25 cellular contexts compared by ENCODE assay signal in the genomic region with DNA sequence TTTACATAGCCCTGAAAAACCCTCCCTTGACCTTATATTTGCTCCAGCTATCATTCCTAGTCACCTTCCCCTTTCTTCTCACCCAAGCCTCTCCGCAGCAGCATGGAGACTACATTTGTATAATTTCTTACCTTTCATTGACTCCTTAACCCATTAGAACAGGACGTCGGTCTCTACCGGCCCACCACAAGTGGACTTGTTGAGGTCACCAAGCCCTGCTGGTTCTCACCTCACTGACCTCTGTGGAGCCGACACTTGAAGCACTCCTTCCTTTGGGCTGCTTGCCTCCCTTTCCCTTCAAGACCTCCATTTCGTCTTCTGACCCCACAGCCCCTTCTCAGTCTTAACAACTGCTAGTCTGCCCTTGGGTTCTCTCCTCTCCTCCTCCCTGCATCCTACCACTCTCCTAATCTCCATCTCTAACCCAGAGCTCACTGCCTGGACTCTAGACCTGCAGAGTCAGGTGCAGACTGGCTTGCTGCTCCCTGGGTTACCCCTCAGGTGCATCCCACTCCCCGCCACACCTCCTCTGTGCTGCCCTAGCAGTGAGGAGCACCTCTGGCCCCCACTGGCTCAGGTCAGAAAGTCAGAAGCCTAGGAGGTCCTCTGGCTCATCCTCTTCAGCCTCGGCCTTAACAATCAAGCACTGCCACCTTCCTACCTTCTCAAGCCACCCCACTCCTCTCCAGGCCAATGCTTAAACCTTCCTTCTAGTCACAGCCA. TPM values are rescaled to one million over a fixed set of nuclear protein-coding genes. Genes with fewer than 3 reads are reported as not detected.
DNase-seq lines count a peak whose midpoint lies in the region; ATAC-seq and TF ChIP-seq lines count a peak whose summit lies in the region.
"Had no signal": no experiment of that assay in that cellular context is flagged by ENCODE, and none has a peak within 500 bp of the region (broad histone marks: within the 10 kb centered on the region; RNA-seq: fewer than 3 reads in every experiment).

No MANE protein-coding gene starts in this region.

- H3K9me3 Mint-ChIP-seq in activated naive CD4-positive, alpha-beta T cell treated with anti-CD3 and anti-CD28 coated beads, Interleukin-2, amount 50 U/mL, for 72 hours = no peaks in the 10 kb centered on the region
- peaks cover 7% of the 10 kb centered on the region for H3K9me3 Mint-ChIP-seq in glutamatergic neuron (ENCODE audit: unreplicated experiment)

- DNase-seq in activated naive CD4-positive, alpha-beta T cell treated with anti-CD3 and anti-CD28 coated beads, Interleukin-2, amount 50 U/mL, for 72 hours (ENCODE audit: low spot score in 2 of 2) = no peak
- no peak for DNase-seq in activated naive CD4-positive, alpha-beta T cell (lab: John Stamatoyannopoulos, UW)
- DNase-seq in T-helper 17 cell = no peak
- no peak for DNase-seq in glutamatergic neuron
- DNase-seq in spleen = peak; percentile 51
- DNase-seq in NCI-H226 = no peak
- DNase-seq in 8988T = no peak
- DNase-seq: CD4-positive, CD25-positive, alpha-beta regulatory T cell; COR-L47; GOT3; IMR-90; KG1; MG63; NCI-H1417; NCI-H1694 treated with DMSO at 0.1 percent for 48 hours; NCI-H2081; NCI-H2227 treated with DMSO at 0.1 percent for 48 hours; NCI-H510A; NCI-H69; RPMI8226; SHP77 had no signal

- H3K4me3 Mint-ChIP-seq in T-helper 17 cell (no peak overlapping the region), glutamatergic neuron (ENCODE audit: unreplicated experiment) (no peak overlapping the region)

- H3K27me3 ChIP-seq in spleen (replicated peaks in 1 of 7) = no peaks in the 10 kb centered on the region
- H3K27me3 ChIP-seq: BLaER1, MG63 had no signal

- intact Hi-C loops in spleen (cut with DNase I; ENCODE audit: low total_unique reads) = no loop called here

- H3K4me3 ChIP-seq in spleen = no peak overlapping the region
- H3K4me3 ChIP-seq: BLaER1, GM12878, HAP-1, MG63 had no signal

- H3K4me1 Mint-ChIP-seq in T-helper 17 cell (peaks cover 19% of the 10 kb centered on the region), glutamatergic neuron (ENCODE audit: low read depth, unreplicated experiment) (peaks cover 9% of the 10 kb centered on the region)

- no peak for ATAC-seq in activated naive CD4-positive, alpha-beta T cell treated with anti-CD3 and anti-CD28 coated beads, Interleukin-2, amount 50 U/mL, for 72 hours
- ATAC-seq in T-helper 17 cell (no peak), HG03196 (IDR thresholded peaks at IDR 0.05; ENCODE audit: unreplicated experiment) (no peak)
- ATAC-seq: GM12878 had no signal

- H3K27me3 Mint-ChIP-seq in T-helper 17 cell (no peaks in the 10 kb centered on the region), glutamatergic neuron (ENCODE audit: unreplicated experiment) (peaks cover 18% of the 10 kb centered on the region)
- H3K27me3 Mint-ChIP-seq: CD4-positive, CD25-positive, alpha-beta regulatory T cell had no signal

- TF ChIP-seq POLR2A in spleen (IDR thresholded peaks at IDR 0.05) = no peak

- H3K36me3 ChIP-seq in spleen = peaks cover 0 to 75% (median 6%) of the 10 kb centered on the region in 6 donors
- H3K36me3 ChIP-seq: HAP-1 had no signal

- H3K27ac Mint-ChIP-seq in activated naive CD4-positive, alpha-beta T cell treated with anti-CD3 and anti-CD28 coated beads, Interleukin-2, amount 50 U/mL, for 72 hours = peak overlapping the region; percentile 3 to 25
- peak overlapping the region; percentile 82 for H3K27ac Mint-ChIP-seq in T-helper 17 cell
- peak overlapping the region; percentile 3 for H3K27ac Mint-ChIP-seq in glutamatergic neuron (ENCODE audit: unreplicated experiment)

- TF ChIP-seq CTCF in glutamatergic neuron (IDR thresholded peaks at IDR 0.05; ENCODE audit: partially characterized antibody, unreplicated experiment) = no peak
- TF ChIP-seq CTCF in spleen (IDR thresholded peaks at IDR 0.05 in 8 of 11, conservative IDR thresholded peaks at IDR 0.05 in 3 of 11) = no peak

- peaks cover 0 to 5% of the 10 kb centered on the region in 2 donors for H3K36me3 Mint-ChIP-seq in activated naive CD4-positive, alpha-beta T cell treated with anti-CD3 and anti-CD28 coated beads, Interleukin-2, amount 50 U/mL, for 72 hours
- H3K36me3 Mint-ChIP-seq in T-helper 17 cell (ENCODE audit: low read depth) (peaks cover 3% of the 10 kb centered on the region), glutamatergic neuron (ENCODE audit: unreplicated experiment) (peaks cover 6% of the 10 kb centered on the region)
- H3K36me3 Mint-ChIP-seq: CD4-positive, CD25-positive, alpha-beta regulatory T cell had no signal

- H3K27ac ChIP-seq in spleen = peak overlapping the region in 1 of 8 donors; percentile 26
- H3K27ac ChIP-seq: BLaER1 had no signal

- H3K4me1 ChIP-seq in spleen = peaks cover 5 to 60% (median 33%) of the 10 kb centered on the region in 6 donors

- no peaks in the 10 kb centered on the region for H3K9me3 ChIP-seq in T-helper 17 cell (ENCODE audit: control insufficient read depth, low read length, poor library complexity, severe bottlenecking)
- H3K9me3 ChIP-seq in spleen = no peaks in the 10 kb centered on the region
- H3K9me3 ChIP-seq: BLaER1, HAP-1, MG63 had no signal

- WGBS in spleen, 5 donors = 74 to 90% (median 77%) methylated on average over 8 of the region's 8 CpGs

RNA-seq across cellular contexts. Expression of a gene that starts 5.3 kb away (rescaled TPM):
- total RNA-seq in activated naive CD4-positive, alpha-beta T cell treated with anti-CD3 and anti-CD28 coated beads, Interleukin-2, amount 50 U/mL, for 72 hours = 10 to 100 TPM in 1 of 2 donors, 1 to 10 TPM in 1; 5.2 to 16.0 TPM
- total RNA-seq in T-helper 17 cell (10 to 100 TPM in 1 of 2 donors, 1 to 10 TPM in 1; 7.0 to 10.0 TPM), glutamatergic neuron (ENCODE audit: unreplicated experiment) (13.7 TPM), spleen (10 to 100 TPM; 18.8 to 41.4 (median 29.0) TPM)
- 1 to 10 TPM; 2.6 to 9.0 (median 5.4) TPM for polyA plus RNA-seq in spleen

RNA-seq across cellular contexts. Expression of a gene that starts 35.9 kb away (rescaled TPM):
- total RNA-seq in activated naive CD4-positive, alpha-beta T cell treated with anti-CD3 and anti-CD28 coated beads, Interleukin-2, amount 50 U/mL, for 72 hours = 10 to 100 TPM in 1 of 2 donors, 1 to 10 TPM in 1; 8.3 to 27.9 TPM
- 10 to 100 TPM; 13.1 to 19.4 TPM for total RNA-seq in T-helper 17 cell
- total RNA-seq in glutamatergic neuron (ENCODE audit: unreplicated experiment) = 13.5 TPM
- total RNA-seq in spleen = 100 to 1,000 TPM in 4 of 7 donors, 10 to 100 TPM in 3; 43.2 to 127 (median 101) TPM
- 10 to 100 TPM in 2 of 3 donors, 1 to 10 TPM in 1; 9.5 to 42.9 (median 14.2) TPM for polyA plus RNA-seq in spleen

Comparison
In these comparisons a context has a peak if more than half of its experiments do, and no peak if none do; other contexts are left out.
1. H3K27ac Mint-ChIP-seq: peak in every context shown above with its lines; median percentile 82 in T-helper 17 cell; 14 in activated naive CD4-positive, alpha-beta T cell treated with anti-CD3 and anti-CD28 coated beads, Interleukin-2, amount 50 U/mL, for 72 hours; 3 in glutamatergic neuron.